Comparison of ENCODE assay signal across 17 cellular contexts in the genomic region with DNA sequence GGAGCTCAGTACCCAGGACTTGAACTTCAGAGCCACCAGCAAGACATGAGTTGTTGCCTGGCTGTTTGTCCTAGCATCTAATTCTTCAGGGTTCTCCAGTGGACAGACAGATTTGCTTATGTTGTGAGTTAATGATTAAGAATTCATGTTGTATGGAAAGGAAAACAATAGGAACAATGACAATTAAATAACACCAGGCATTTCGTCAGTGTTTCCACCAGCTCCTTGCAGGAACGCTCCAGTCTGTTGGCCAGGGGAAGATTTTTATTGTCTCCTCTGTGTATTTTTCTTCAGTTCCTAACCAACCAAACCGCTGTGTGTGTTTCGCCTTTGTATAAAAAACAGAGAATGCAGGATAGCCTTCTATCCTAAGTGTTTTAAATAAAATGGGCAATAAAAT.
"Had no signal": no experiment of that assay in that cellular context is flagged by ENCODE, and none has a peak within 500 bp of the region (broad histone marks: within the 10 kb centered on the region; RNA-seq: fewer than 3 reads in every experiment).

No MANE protein-coding gene starts in this region.

- H3K36me3 Mint-ChIP-seq: brain; natural killer cell treated with Interleukin-12 subunit alpha and Interleukin-12 subunit beta and Interleukin-15 and Interleukin-18, amount 100 ng/mL, for 72 hours; stimulated activated effector memory CD8-positive, alpha-beta T cell treated with anti-CD3 and anti-CD28 coated beads, Interleukin-12 subunit alpha, Interleukin-12 subunit beta, amount 100 ng/mL, for 72 hours had no signal

- H3K9me3 Mint-ChIP-seq: activated B cell treated with CpG ODN at 0.5 μM for 24 hours; activated CD4-positive, alpha-beta T cell treated with anti-CD3 and anti-CD28 coated beads, Interleukin-2, amount 10 ng/mL, durations not matched to agents 24 days and 14 days; activated T-helper 2 cell treated with anti-CD3 and anti-CD28 coated beads, Interferon-gamma antibody, Interleukin-2, Interleukin-4, amounts not matched to agents 10 μg/mL and 5 μg/mL and 100 μg/mL, durations not matched to agents 14 hours and 24 hours and 36 hours; brain; effector memory CD8-positive, alpha-beta T cell; stimulated activated effector memory CD8-positive, alpha-beta T cell treated with anti-CD3 and anti-CD28 coated beads, Interleukin-12 subunit alpha, Interleukin-12 subunit beta, amount 100 ng/mL, for 72 hours had no signal

- H3K4me3 Mint-ChIP-seq: activated B cell treated with CpG ODN at 0.5 μM for 24 hours; activated CD4-positive, alpha-beta T cell treated with anti-CD3 and anti-CD28 coated beads, Interleukin-2, amount 10 ng/mL, durations not matched to agents 24 days and 14 days; brain; effector memory CD8-positive, alpha-beta T cell; natural killer cell treated with Interleukin-12 subunit alpha and Interleukin-12 subunit beta and Interleukin-15 and Interleukin-18, amount 100 ng/mL, for 72 hours; stimulated activated effector memory CD8-positive, alpha-beta T cell treated with anti-CD3 and anti-CD28 coated beads, Interleukin-12 subunit alpha, Interleukin-12 subunit beta, amount 100 ng/mL, for 72 hours had no signal

- H3K27me3 ChIP-seq: heart left ventricle, left lung, right atrium auricular region, tibial nerve had no signal

- H2AFZ ChIP-seq: parathyroid adenoma had no signal

- H3K9ac ChIP-seq: parathyroid adenoma had no signal

- DNase-seq: activated B cell treated with CpG ODN at 0.5 μM for 24 hours; activated CD4-positive, alpha-beta T cell treated with anti-CD3 and anti-CD28 coated beads, Interleukin-2, amount 10 ng/mL, durations not matched to agents 24 days and 14 days; activated CD8-positive, alpha-beta memory T cell treated with anti-CD3 and anti-CD28 coated beads for 24 hours; activated naive CD4-positive, alpha-beta T cell treated with anti-CD3 and anti-CD28 coated beads, Interleukin-2, amount 50 U/mL, for 16 hours; amniotic stem cell; effector memory CD8-positive, alpha-beta T cell; heart left ventricle; islet precursor cell; left lung; small intestine had no signal

- H3K4me1 Mint-ChIP-seq: activated B cell treated with CpG ODN at 0.5 μM for 24 hours; activated CD4-positive, alpha-beta T cell treated with anti-CD3 and anti-CD28 coated beads, Interleukin-2, amount 10 ng/mL, durations not matched to agents 24 days and 14 days; stimulated activated effector memory CD8-positive, alpha-beta T cell treated with anti-CD3 and anti-CD28 coated beads, Interleukin-12 subunit alpha, Interleukin-12 subunit beta, amount 100 ng/mL, for 72 hours had no signal

- H3K27me3 Mint-ChIP-seq: activated B cell treated with CpG ODN at 0.5 μM for 24 hours; brain; effector memory CD8-positive, alpha-beta T cell; natural killer cell treated with Interleukin-12 subunit alpha and Interleukin-12 subunit beta and Interleukin-15 and Interleukin-18, amount 100 ng/mL, for 72 hours had no signal

- H3K36me3 ChIP-seq: heart left ventricle, left lung, right atrium auricular region, tibial nerve had no signal

- ATAC-seq: effector memory CD8-positive, alpha-beta T cell; heart left ventricle; left lung; natural killer cell treated with Interleukin-12 subunit alpha and Interleukin-12 subunit beta and Interleukin-15 and Interleukin-18, amount 100 ng/mL, for 72 hours; stimulated activated effector memory CD8-positive, alpha-beta T cell treated with anti-CD3 and anti-CD28 coated beads, Interleukin-12 subunit alpha, Interleukin-12 subunit beta, amount 100 ng/mL, for 72 hours had no signal

- H3K27ac Mint-ChIP-seq: activated B cell treated with CpG ODN at 0.5 μM for 24 hours; activated CD4-positive, alpha-beta T cell treated with anti-CD3 and anti-CD28 coated beads, Interleukin-2, amount 10 ng/mL, durations not matched to agents 24 days and 14 days; activated T-helper 2 cell treated with anti-CD3 and anti-CD28 coated beads, Interferon-gamma antibody, Interleukin-2, Interleukin-4, amounts not matched to agents 10 μg/mL and 5 μg/mL and 100 μg/mL, durations not matched to agents 14 hours and 24 hours and 36 hours; brain; effector memory CD8-positive, alpha-beta T cell; natural killer cell treated with Interleukin-12 subunit alpha and Interleukin-12 subunit beta and Interleukin-15 and Interleukin-18, amount 100 ng/mL, for 72 hours; stimulated activated effector memory CD8-positive, alpha-beta T cell treated with anti-CD3 and anti-CD28 coated beads, Interleukin-12 subunit alpha, Interleukin-12 subunit beta, amount 100 ng/mL, for 72 hours had no signal

- H3K4me3 ChIP-seq: heart left ventricle, left lung, right atrium auricular region, tibial nerve had no signal

- H3K4me1 ChIP-seq: heart left ventricle, left lung, parathyroid adenoma, right atrium auricular region had no signal

- H3K9me3 ChIP-seq: heart left ventricle, left lung, right atrium auricular region, tibial nerve had no signal

- H3K27ac ChIP-seq: heart left ventricle, left lung, parathyroid adenoma, right atrium auricular region had no signal
